ENCODE assay signal across 1 cellular context in genomic region chr2:113034016-113034415, GRCh38.
TF ChIP-seq lines count a peak whose summit lies in the region.

No MANE protein-coding gene starts in this region.

TF ChIP-seq in K562, 482 proteins besides CTCF, POLR2A, EP300 and RAD21 (continued from another document and continues in another):
- TF ChIP-seq CHD7 (IDR thresholded peaks at IDR 0.05; ENCODE audit: low read depth, low read length) (no peak), PRDM10 (IDR thresholded peaks at IDR 0.05; ENCODE audit: partially characterized antibody) (peak; percentile 57), ZNF444 (CRISPR knock-in tag; IDR thresholded peaks at IDR 0.05) (no peak), CC2D1A (IDR thresholded peaks at IDR 0.05) (no peak), TAL1 (IDR thresholded peaks at IDR 0.05) (peak; percentile 93), SPI1 (IDR thresholded peaks at IDR 0.05; ENCODE audit: borderline replicate concordance, low read depth, low read length) (peak; percentile 46; the same call in 1 of the 2 replicates), KDM1A (IDR thresholded peaks at IDR 0.05) (peak; percentile 45 to 75; a peak in 1 of 4 replicates), ELF4 (CRISPR knock-in tag; IDR thresholded peaks at IDR 0.05) (peak; percentile 97), HNRNPLL (IDR thresholded peaks at IDR 0.05; ENCODE audit: low read depth, low read length, poor library complexity, severe bottlenecking) (no peak), PHB2 (IDR thresholded peaks at IDR 0.05; ENCODE audit: low read depth) (peak; percentile 76), GTF2F1 (IDR thresholded peaks at IDR 0.05; ENCODE audit: low read depth, low read length) (no peak), KLF16 (IDR thresholded peaks at IDR 0.05) (peak; percentile 70; the same call in 1 of the 2 replicates), SIN3B (IDR thresholded peaks at IDR 0.05; ENCODE audit: low read depth) (no peak), CHAMP1 (IDR thresholded peaks at IDR 0.05) (peak; percentile 82), BCOR (IDR thresholded peaks at IDR 0.05) (peak; percentile 38; the same call in 1 of the 2 replicates), SMAD3 (CRISPR knock-in tag; conservative IDR thresholded peaks at IDR 0.05) (peak; percentile 55; the same call in 1 of the 2 replicates), ZNF140 (CRISPR knock-in tag; IDR thresholded peaks at IDR 0.05) (no peak), ZBTB9 (CRISPR knock-in tag; IDR thresholded peaks at IDR 0.05) (peak; percentile 59; the same call in 1 of the 2 replicates), NONO (IDR thresholded peaks at IDR 0.05; ENCODE audit: low read depth in 2 of 2, low read length in 1 of 2) (no peak), SMARCE1 (IDR thresholded peaks at IDR 0.05) (peak; percentile 64), RBM15 (IDR thresholded peaks at IDR 0.05; ENCODE audit: insufficient read depth, low read length) (no peak), HNRNPH1 (optimal IDR thresholded peaks at IDR 0.05; ENCODE audit: low read depth, low read length) (no peak), L3MBTL2 (IDR thresholded peaks at IDR 0.05) (0 out of 2 replicates have a peak, but pooled peaks have one; percentile 11), GATA2 (CRISPR knock-in tag; IDR thresholded peaks at IDR 0.05) (peak; percentile 68; the same call in 1 of the 2 replicates), USF1 (CRISPR knock-in tag; IDR thresholded peaks at IDR 0.05) (no peak), NR2C1 (IDR thresholded peaks at IDR 0.05) (no peak), NR2C1 (tag; IDR thresholded peaks at IDR 0.05) (0 out of 2 replicates have a peak, but pooled peaks have one; percentile 17), JUND (IDR thresholded peaks at IDR 0.05; ENCODE audit: borderline replicate concordance, low read depth, low read length) (no peak), JUND (tag; IDR thresholded peaks at IDR 0.05; ENCODE audit: borderline replicate concordance, low read depth, low read length) (peak; percentile 23; the same call in 1 of the 3 replicates), E4F1 (CRISPR knock-in tag; IDR thresholded peaks at IDR 0.05; ENCODE audit: borderline replicate concordance) (no peak), CREM (IDR thresholded peaks at IDR 0.05; ENCODE audit: low read depth) (no peak), GTF2A2 (tag; IDR thresholded peaks at IDR 0.05) (no peak), ZNF717 (CRISPR knock-in tag; IDR thresholded peaks at IDR 0.05) (no peak), USF2 (CRISPR knock-in tag; IDR thresholded peaks at IDR 0.05) (no peak), SMARCC2 (IDR thresholded peaks at IDR 0.05; ENCODE audit: low read depth) (0 out of 2 replicates have a peak, but pooled peaks have one; percentile 39), CCNT2 (IDR thresholded peaks at IDR 0.05; ENCODE audit: borderline replicate concordance, extremely low read depth, insufficient read length, low read depth, low read length) (peak; percentile 64), ZSCAN29 (IDR thresholded peaks at IDR 0.05) (no peak)
